Comparison of ENCODE assay signal across 8 cellular contexts in the genomic region with DNA sequence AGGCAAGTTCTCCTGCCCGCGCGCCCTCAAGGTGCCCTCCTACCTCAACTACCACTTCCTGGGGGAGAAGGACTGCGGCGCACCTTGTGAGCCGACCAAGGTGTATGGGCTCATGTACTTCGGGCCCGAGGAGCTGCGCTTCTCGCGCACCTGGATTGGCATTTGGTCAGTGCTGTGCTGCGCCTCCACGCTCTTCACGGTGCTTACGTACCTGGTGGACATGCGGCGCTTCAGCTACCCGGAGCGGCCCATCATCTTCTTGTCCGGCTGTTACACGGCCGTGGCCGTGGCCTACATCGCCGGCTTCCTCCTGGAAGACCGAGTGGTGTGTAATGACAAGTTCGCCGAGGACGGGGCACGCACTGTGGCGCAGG. TPM values are rescaled to one million over a fixed set of nuclear protein-coding genes. Genes with fewer than 3 reads are reported as not detected.
A peak's percentile ranks its signal among the peaks of the same experiment; 100 is the strongest.
DNase-seq lines count a peak whose midpoint lies in the region; TF ChIP-seq lines count a peak whose summit lies in the region.

No MANE protein-coding gene starts in this region.

- DNase-seq in MG63 (no peak), endodermal cell (peak; percentile 72), neural crest cell (ENCODE audit: low read depth, low spot score) (no peak), NOMO-1 treated with dmso at 0.1 percent for 144 hours (lab: John Stamatoyannopoulos, UW; ENCODE audit: unreplicated experiment) (no peak), SW 1271 (lab: John Stamatoyannopoulos, UW) (no peak), OCI-M2 (lab: John Stamatoyannopoulos, UW; ENCODE audit: unreplicated experiment) (no peak)
- DNase-seq in activated T-cell treated with anti-CD3 and anti-CD28 coated beads, Interleukin-2, amount 50 U/mL, for 48 hours: no peak

- H3K9me3 Mint-ChIP-seq in endodermal cell (no peaks in the 10 kb centered on the region), neural crest cell (no peaks in the 10 kb centered on the region)

- H3K27me3 Mint-ChIP-seq in endodermal cell (ENCODE audit: insufficient read depth): peaks cover 86% of the 10 kb centered on the region
- peaks cover 56% of the 10 kb centered on the region for H3K27me3 Mint-ChIP-seq in neural crest cell (ENCODE audit: low read depth)

- peak overlapping the region; percentile 80 to 90 (median 87) for H3K9ac ChIP-seq in BLaER1 treated with 17β-estradiol and CSF1 and Interleukin-3, amounts not matched to agents 10 nM and 100 nM
- no peak overlapping the region for H3K9ac ChIP-seq in endodermal cell (ENCODE audit: extremely low read depth, low read length, poor library complexity, severe bottlenecking)

- peaks cover 5 to 14% (median 9%) of the 10 kb centered on the region in 11 experiments; a peak in 15 of 22 replicates for H3K27me3 ChIP-seq in BLaER1 treated with 17β-estradiol and CSF1 and Interleukin-3, amounts not matched to agents 10 nM and 100 nM
- H3K27me3 ChIP-seq in MG63: no peaks in the 10 kb centered on the region
- peaks cover 85% of the 10 kb centered on the region for H3K27me3 ChIP-seq in endodermal cell (ENCODE audit: control insufficient read depth, insufficient read depth, low read length, poor library complexity, severe bottlenecking)

- H3K4me3 ChIP-seq in BLaER1 treated with 17β-estradiol and CSF1 and Interleukin-3, amounts not matched to agents 10 nM and 100 nM: peak overlapping the region; percentile 79 to 92 (median 88)
- peak overlapping the region; percentile 61 for H3K4me3 ChIP-seq in MG63
- H3K4me3 ChIP-seq in endodermal cell (ENCODE audit: low read length): peak overlapping the region; percentile 76

- H3K4me2 ChIP-seq in BLaER1 treated with 17β-estradiol and CSF1 and Interleukin-3, amounts not matched to agents 10 nM and 100 nM: peak overlapping the region; percentile 83 to 99 (median 97)

- 13 to 24% methylated on average over 20 to 31 of the region's 31 CpGs for WGBS in endodermal cell (ENCODE audit: insufficient coverage in 1 of 2, insufficient read length in 1 of 2), 2 experiments

- H3K4me1 Mint-ChIP-seq in endodermal cell (peaks cover 14% of the 10 kb centered on the region), neural crest cell (peaks cover 37% of the 10 kb centered on the region)

- H4K20me1 ChIP-seq in BLaER1 treated with 17β-estradiol and CSF1 and Interleukin-3, amounts not matched to agents 10 nM and 100 nM: peaks cover 11 to 46% (median 24%) of the 10 kb centered on the region in 11 experiments; a peak in 19 of 22 replicates

- H3K4me3 Mint-ChIP-seq in endodermal cell (peak overlapping the region; percentile 71), neural crest cell (peak overlapping the region; percentile 96)

- H3K27ac ChIP-seq in BLaER1 treated with 17β-estradiol and CSF1 and Interleukin-3, amounts not matched to agents 10 nM and 100 nM: peak overlapping the region in 9 of 11 experiments; percentile 74 to 93 (median 88); a peak in 16 of 22 replicates
- H3K27ac ChIP-seq in endodermal cell (ENCODE audit: low read depth, low read length): no peak overlapping the region

- no peaks in the 10 kb centered on the region for H3K36me3 Mint-ChIP-seq in endodermal cell (ENCODE audit: low read depth)
- H3K36me3 Mint-ChIP-seq in neural crest cell (ENCODE audit: low read depth): no peaks in the 10 kb centered on the region

- H3K4me1 ChIP-seq in BLaER1 treated with 17β-estradiol and CSF1 and Interleukin-3, amounts not matched to agents 10 nM and 100 nM: peaks cover 18 to 42% (median 33%) of the 10 kb centered on the region in 10 experiments
- peaks cover 4% of the 10 kb centered on the region for H3K4me1 ChIP-seq in endodermal cell (ENCODE audit: control insufficient read depth, insufficient read depth, low read length)

- peaks cover 0 to 18% (median 9%) of the 10 kb centered on the region in 11 experiments; a peak in 10 of 22 replicates for H3K36me3 ChIP-seq in BLaER1 treated with 17β-estradiol and CSF1 and Interleukin-3, amounts not matched to agents 10 nM and 100 nM
- no peaks in the 10 kb centered on the region for H3K36me3 ChIP-seq in MG63
- no peaks in the 10 kb centered on the region for H3K36me3 ChIP-seq in endodermal cell (ENCODE audit: control insufficient read depth, insufficient read depth, low read length)

- H3K27ac Mint-ChIP-seq in endodermal cell (no peak overlapping the region), neural crest cell (ENCODE audit: unreplicated experiment) (no peak overlapping the region)

- no peak for TF ChIP-seq CTCF in endodermal cell (conservative IDR thresholded peaks at IDR 0.05)
- TF ChIP-seq CTCF in neural crest cell (conservative IDR thresholded peaks at IDR 0.05): no peak

- H3K9me3 ChIP-seq in BLaER1 treated with 17β-estradiol and CSF1 and Interleukin-3, amounts not matched to agents 10 nM and 100 nM (replicated peaks in 1 of 11): peaks cover 0 to 10% (median 0%) of the 10 kb centered on the region in 11 experiments; a peak in 3 of 22 replicates
- H3K9me3 ChIP-seq in MG63: no peaks in the 10 kb centered on the region
- H3K9me3 ChIP-seq in endodermal cell (ENCODE audit: control insufficient read depth, low read length): no peaks in the 10 kb centered on the region

RNA-seq across cellular contexts. Expression of gene FZD1, which starts 1.4 kb away (rescaled TPM):
- total RNA-seq in MG63 (2014; rRNA removed; shearing (Covaris generic); ENCODE audit: low replicate concordance): 2.3 and 3.9 TPM in 2 replicates
- total RNA-seq in endodermal cell: 1 to 10 TPM; 2.5 to 4.7 TPM
- 7.4 TPM for polyA plus RNA-seq in endodermal cell (2013, experiment 1 of 2)
- polyA plus RNA-seq in endodermal cell (2013, experiment 2 of 2): 7.5 TPM
- total RNA-seq in neural crest cell: 9.2 and 9.5 TPM in 2 replicates
